Comparison of ENCODE assay signal across 26 cellular contexts in genomic region chr2:67670704-67671300, GRCh38.
"Had no signal": no experiment of that assay in that cellular context is flagged by ENCODE, and none has a peak within 500 bp of the region (broad histone marks: within the 10 kb centered on the region; RNA-seq: fewer than 3 reads in every experiment).

No MANE protein-coding gene starts in this region.

- H3K27me3 ChIP-seq: ascending aorta, cardiac muscle cell, gastroesophageal sphincter, left lung, neutrophil had no signal

- H3K4me3 Mint-ChIP-seq: activated B cell treated with CpG ODN at 0.5 μM for 24 hours; activated naive CD4-positive, alpha-beta T cell treated with anti-CD3 and anti-CD28 coated beads, Interleukin-2, amount 10 ng/mL, durations not matched to agents 7 days and 5 days; activated naive CD8-positive, alpha-beta T cell treated with anti-CD3 and anti-CD28 coated beads, Interleukin-2, amount 10 ng/mL, durations not matched to agents 7 days and 5 days; activated T-cell treated with anti-CD3 and anti-CD28 coated beads, Interleukin-2, amount 50 U/mL, for 24 hours; brain; effector memory CD8-positive, alpha-beta T cell; natural killer cell treated with Interleukin-12 subunit alpha and Interleukin-12 subunit beta and Interleukin-15 and Interleukin-18, amount 100 ng/mL, for 72 hours; stimulated activated naive CD8-positive, alpha-beta T cell treated with anti-CD3 and anti-CD28 coated beads, Interleukin-15, Interleukin-2, amounts not matched to agents 100 ng/mL and 50 ng/mL, for 24 hours; T-helper 2 cell treated with Interferon-gamma antibody and Interleukin-4, amounts not matched to agents 5 μg/mL and 100 μg/mL, for 36 hours had no signal

- ATAC-seq: effector memory CD8-positive, alpha-beta T cell; gastroesophageal sphincter; left lung; mucosa of descending colon; natural killer cell treated with Interleukin-12 subunit alpha and Interleukin-12 subunit beta and Interleukin-15 and Interleukin-18, amount 100 ng/mL, for 72 hours had no signal

- H3K4me1 Mint-ChIP-seq: activated B cell treated with CpG ODN at 0.5 μM for 24 hours; activated naive CD4-positive, alpha-beta T cell treated with anti-CD3 and anti-CD28 coated beads, Interleukin-2, amount 10 ng/mL, durations not matched to agents 7 days and 5 days; activated naive CD8-positive, alpha-beta T cell treated with anti-CD3 and anti-CD28 coated beads, Interleukin-2, amount 10 ng/mL, durations not matched to agents 7 days and 5 days had no signal

- H3K9me3 ChIP-seq: ascending aorta, gastroesophageal sphincter, left lung, mucosa of descending colon, neutrophil, thoracic aorta had no signal

- H3K27me3 Mint-ChIP-seq: activated naive CD4-positive, alpha-beta T cell treated with anti-CD3 and anti-CD28 coated beads, Interleukin-2, amount 10 ng/mL, durations not matched to agents 7 days and 5 days; activated naive CD8-positive, alpha-beta T cell treated with anti-CD3 and anti-CD28 coated beads, Interleukin-2, amount 10 ng/mL, durations not matched to agents 7 days and 5 days; brain; effector memory CD8-positive, alpha-beta T cell; natural killer cell treated with Interleukin-12 subunit alpha and Interleukin-12 subunit beta and Interleukin-15 and Interleukin-18, amount 100 ng/mL, for 72 hours; stimulated activated naive CD8-positive, alpha-beta T cell treated with anti-CD3 and anti-CD28 coated beads, Interleukin-15, Interleukin-2, amounts not matched to agents 100 ng/mL and 50 ng/mL, for 24 hours had no signal

- H3K36me3 ChIP-seq: ascending aorta, cardiac muscle cell, gastroesophageal sphincter, left lung, neutrophil, thoracic aorta had no signal

- H3K9me3 Mint-ChIP-seq: activated B cell treated with CpG ODN at 0.5 μM for 24 hours; activated naive CD4-positive, alpha-beta T cell treated with anti-CD3 and anti-CD28 coated beads, Interleukin-2, amount 10 ng/mL, durations not matched to agents 7 days and 5 days; activated naive CD8-positive, alpha-beta T cell treated with anti-CD3 and anti-CD28 coated beads, Interleukin-2, amount 10 ng/mL, durations not matched to agents 7 days and 5 days; activated T-cell treated with anti-CD3 and anti-CD28 coated beads, Interleukin-2, amount 50 U/mL, for 24 hours; effector memory CD8-positive, alpha-beta T cell; natural killer cell treated with Interleukin-12 subunit alpha and Interleukin-12 subunit beta and Interleukin-15 and Interleukin-18, amount 100 ng/mL, for 72 hours; stimulated activated naive CD8-positive, alpha-beta T cell treated with anti-CD3 and anti-CD28 coated beads, Interleukin-15, Interleukin-2, amounts not matched to agents 100 ng/mL and 50 ng/mL, for 24 hours; T-helper 2 cell treated with Interferon-gamma antibody and Interleukin-4, amounts not matched to agents 5 μg/mL and 100 μg/mL, for 36 hours had no signal

- H3K4me1 ChIP-seq: left lung had no signal

- DNase-seq: activated B cell treated with CpG ODN at 0.5 μM for 24 hours; activated CD4-positive, alpha-beta T cell treated with anti-CD3 and anti-CD28 coated beads for 4 hours; activated CD4-positive, alpha-beta T cell treated with anti-CD3 and anti-CD28 coated beads, Interleukin-2, amount 50 U/mL, for 4 hours; activated CD8-positive, alpha-beta memory T cell treated with anti-CD3 and anti-CD28 coated beads, Interleukin-2, amount 50 U/mL, for 48 hours; activated gamma-delta T cell; activated naive CD4-positive, alpha-beta T cell treated with anti-CD3 and anti-CD28 coated beads, Interleukin-2, amount 10 ng/mL, durations not matched to agents 7 days and 5 days; activated naive CD8-positive, alpha-beta T cell treated with anti-CD3 and anti-CD28 coated beads, Interleukin-2, amount 10 ng/mL, durations not matched to agents 7 days and 5 days; activated T-cell treated with anti-CD3 and anti-CD28 coated beads, Interleukin-2, amount 50 U/mL, for 24 hours; dorsolateral prefrontal cortex; effector memory CD8-positive, alpha-beta T cell; erythroblast; left lung; mucosa of descending colon; stimulated activated CD4-positive, alpha-beta T cell treated with anti-CD3 and anti-CD28 coated beads, Interleukin-2, amount 100 ng/mL, for 48 hours; T-helper 1 cell; trophoblast cell had no signal

- H3K36me3 Mint-ChIP-seq: activated naive CD4-positive, alpha-beta T cell treated with anti-CD3 and anti-CD28 coated beads, Interleukin-2, amount 10 ng/mL, durations not matched to agents 7 days and 5 days; activated naive CD8-positive, alpha-beta T cell treated with anti-CD3 and anti-CD28 coated beads, Interleukin-2, amount 10 ng/mL, durations not matched to agents 7 days and 5 days; brain; natural killer cell treated with Interleukin-12 subunit alpha and Interleukin-12 subunit beta and Interleukin-15 and Interleukin-18, amount 100 ng/mL, for 72 hours had no signal

- H3K27ac Mint-ChIP-seq: activated B cell treated with CpG ODN at 0.5 μM for 24 hours; activated naive CD4-positive, alpha-beta T cell treated with anti-CD3 and anti-CD28 coated beads, Interleukin-2, amount 10 ng/mL, durations not matched to agents 7 days and 5 days; activated naive CD8-positive, alpha-beta T cell treated with anti-CD3 and anti-CD28 coated beads, Interleukin-2, amount 10 ng/mL, durations not matched to agents 7 days and 5 days; activated T-cell treated with anti-CD3 and anti-CD28 coated beads, Interleukin-2, amount 50 U/mL, for 24 hours; brain; effector memory CD8-positive, alpha-beta T cell; natural killer cell treated with Interleukin-12 subunit alpha and Interleukin-12 subunit beta and Interleukin-15 and Interleukin-18, amount 100 ng/mL, for 72 hours; stimulated activated naive CD8-positive, alpha-beta T cell treated with anti-CD3 and anti-CD28 coated beads, Interleukin-15, Interleukin-2, amounts not matched to agents 100 ng/mL and 50 ng/mL, for 24 hours; T-helper 2 cell treated with Interferon-gamma antibody and Interleukin-4, amounts not matched to agents 5 μg/mL and 100 μg/mL, for 36 hours had no signal

- H3K4me3 ChIP-seq: ascending aorta, cardiac muscle cell, coronary artery, dorsolateral prefrontal cortex, gastroesophageal sphincter, left lung, mucosa of descending colon, thoracic aorta had no signal

- H3K27ac ChIP-seq: ascending aorta, cardiac muscle cell, coronary artery, dorsolateral prefrontal cortex, gastroesophageal sphincter, left lung, neutrophil, thoracic aorta had no signal
